In genomic region chrX:98077440-98077839, GRCh38 we compare ENCODE assay signal across 38 cellular contexts.
"Had no signal": no experiment of that assay in that cellular context is flagged by ENCODE, and none has a peak within 500 bp of the region (broad histone marks: within the 10 kb centered on the region; RNA-seq: fewer than 3 reads in every experiment).

No MANE protein-coding gene starts in this region.

- H3K4me3 ChIP-seq: adrenal gland, ascending aorta, body of pancreas, breast epithelium, cardiac muscle cell had no signal

- H3K36me3 Mint-ChIP-seq: activated naive CD4-positive, alpha-beta T cell treated with anti-CD3 and anti-CD28 coated beads, Interleukin-2, amount 10 ng/mL, durations not matched to agents 7 days and 5 days; activated naive CD4-positive, alpha-beta T cell treated with anti-CD3 and anti-CD28 coated beads, Interleukin-2, amount 50 U/mL, for 24 hours; activated naive CD4-positive, alpha-beta T cell treated with anti-CD3 and anti-CD28 coated beads, Interleukin-2, amount 50 U/mL, for 72 hours; activated naive CD8-positive, alpha-beta T cell; activated naive CD8-positive, alpha-beta T cell treated with anti-CD3 and anti-CD28 coated beads for 36 hours; activated naive CD8-positive, alpha-beta T cell treated with anti-CD3 and anti-CD28 coated beads, Interleukin-2, amount 10 ng/mL, durations not matched to agents 7 days and 5 days; brain had no signal

- H3K27me3 ChIP-seq: adrenal gland, ascending aorta, body of pancreas, brain microvascular endothelial cell, cardiac muscle cell had no signal

- H3K4me3 Mint-ChIP-seq: activated naive CD4-positive, alpha-beta T cell treated with anti-CD3 and anti-CD28 coated beads for 36 hours; activated naive CD4-positive, alpha-beta T cell treated with anti-CD3 and anti-CD28 coated beads, Interleukin-2, amount 10 ng/mL, durations not matched to agents 7 days and 5 days; activated naive CD4-positive, alpha-beta T cell treated with anti-CD3 and anti-CD28 coated beads, Interleukin-2, amount 50 U/mL, for 24 hours; activated naive CD8-positive, alpha-beta T cell; activated naive CD8-positive, alpha-beta T cell treated with anti-CD3 and anti-CD28 coated beads for 36 hours; activated naive CD8-positive, alpha-beta T cell treated with anti-CD3 and anti-CD28 coated beads, Interleukin-2, amount 10 ng/mL, durations not matched to agents 7 days and 5 days; activated naive CD8-positive, alpha-beta T cell treated with anti-CD3 and anti-CD28 coated beads, Interleukin-2, amount 50 U/mL, for 24 hours; activated T-cell treated with anti-CD3 and anti-CD28 coated beads, Interleukin-2, amount 50 U/mL, for 24 hours; activated T-cell treated with anti-CD3 and anti-CD28 coated beads, Interleukin-2, amount 50 U/mL, for 4 hours; activated T-cell treated with anti-CD3 and anti-CD28 coated beads, Interleukin-2, amount 50 U/mL, for 72 hours; activated T-helper 1 cell treated with anti-CD3 and anti-CD28 coated beads, Interleukin-12 subunit alpha, Interleukin-12 subunit beta, Interleukin-2, Interleukin-4 antibody, amounts not matched to agents 30 ng/mL and 10 ng/mL and 1 ng/mL, durations not matched to agents 14 hours and 24 hours and 36 hours; activated T-helper 17 cell treated with anti-CD3 and anti-CD28 coated beads, Interleukin-2, amount 50 U/mL, for 72 hours; brain; central memory CD8-positive, alpha-beta T cell had no signal

- DNase-seq: activated effector memory CD4-positive, alpha-beta T cell treated with anti-CD3 and anti-CD28 coated beads, Interleukin-2, amount 50 U/mL, for 16 hours; activated effector memory CD4-positive, alpha-beta T cell treated with Interleukin-2 at 50 U/mL for 16 hours; activated gamma-delta T cell; activated gamma-delta T cell treated with Interleukin-2 at 50 U/mL for 16 hours; activated naive CD4-positive, alpha-beta T cell; activated naive CD4-positive, alpha-beta T cell treated with anti-CD3 and anti-CD28 coated beads for 36 hours; activated naive CD4-positive, alpha-beta T cell treated with anti-CD3 and anti-CD28 coated beads, Interleukin-2, amount 10 ng/mL, durations not matched to agents 7 days and 5 days; activated naive CD4-positive, alpha-beta T cell treated with anti-CD3 and anti-CD28 coated beads, Interleukin-2, amount 50 U/mL, for 16 hours; activated naive CD4-positive, alpha-beta T cell treated with Interleukin-2 at 50 U/mL for 16 hours; activated naive CD8-positive, alpha-beta T cell treated with anti-CD3 and anti-CD28 coated beads for 36 hours; activated naive CD8-positive, alpha-beta T cell treated with anti-CD3 and anti-CD28 coated beads, Interleukin-2, amount 10 ng/mL, durations not matched to agents 7 days and 5 days; activated naive CD8-positive, alpha-beta T cell treated with anti-CD3 and anti-CD28 coated beads, Interleukin-2, amount 50 U/mL, for 24 hours; activated T-cell treated with anti-CD3 and anti-CD28 coated beads, Interleukin-2, amount 50 U/mL, for 24 hours; activated T-cell treated with anti-CD3 and anti-CD28 coated beads, Interleukin-2, amount 50 U/mL, for 4 hours; activated T-cell treated with anti-CD3 and anti-CD28 coated beads, Interleukin-2, amount 50 U/mL, for 48 hours; activated T-cell treated with anti-CD3 and anti-CD28 coated beads, Interleukin-2, amount 50 U/mL, for 72 hours; adrenal gland; amniotic stem cell; amygdala; anterior cingulate cortex; aorta; body of pancreas; brain microvascular endothelial cell; caudate nucleus; central memory CD4-positive, alpha-beta T cell; cerebellar nuclear complex had no signal

- H3K9me3 ChIP-seq: adrenal gland, ascending aorta, body of pancreas, breast epithelium had no signal

- H3K36me3 ChIP-seq: adrenal gland, ascending aorta, brain microvascular endothelial cell, breast epithelium, cardiac muscle cell had no signal

- H3K27ac ChIP-seq: adrenal gland, ascending aorta, body of pancreas, brain microvascular endothelial cell, breast epithelium, cardiac muscle cell had no signal

- H3K27me3 Mint-ChIP-seq: activated naive CD4-positive, alpha-beta T cell treated with anti-CD3 and anti-CD28 coated beads, Interleukin-2, amount 10 ng/mL, durations not matched to agents 7 days and 5 days; activated naive CD4-positive, alpha-beta T cell treated with anti-CD3 and anti-CD28 coated beads, Interleukin-2, amount 50 U/mL, for 24 hours; activated naive CD8-positive, alpha-beta T cell; activated naive CD8-positive, alpha-beta T cell treated with anti-CD3 and anti-CD28 coated beads for 36 hours; activated naive CD8-positive, alpha-beta T cell treated with anti-CD3 and anti-CD28 coated beads, Interleukin-2, amount 10 ng/mL, durations not matched to agents 7 days and 5 days; activated naive CD8-positive, alpha-beta T cell treated with anti-CD3 and anti-CD28 coated beads, Interleukin-2, amount 50 U/mL, for 24 hours; activated T-helper 17 cell treated with anti-CD3 and anti-CD28 coated beads, Interleukin-2, amount 50 U/mL, for 72 hours; central memory CD8-positive, alpha-beta T cell had no signal

- H3K27ac Mint-ChIP-seq: activated naive CD4-positive, alpha-beta T cell treated with anti-CD3 and anti-CD28 coated beads for 36 hours; activated naive CD4-positive, alpha-beta T cell treated with anti-CD3 and anti-CD28 coated beads, Interleukin-2, amount 10 ng/mL, durations not matched to agents 7 days and 5 days; activated naive CD4-positive, alpha-beta T cell treated with anti-CD3 and anti-CD28 coated beads, Interleukin-2, amount 50 U/mL, for 24 hours; activated naive CD4-positive, alpha-beta T cell treated with anti-CD3 and anti-CD28 coated beads, Interleukin-2, amount 50 U/mL, for 72 hours; activated naive CD8-positive, alpha-beta T cell; activated naive CD8-positive, alpha-beta T cell treated with anti-CD3 and anti-CD28 coated beads for 36 hours; activated naive CD8-positive, alpha-beta T cell treated with anti-CD3 and anti-CD28 coated beads, Interleukin-2, amount 10 ng/mL, durations not matched to agents 7 days and 5 days; activated naive CD8-positive, alpha-beta T cell treated with anti-CD3 and anti-CD28 coated beads, Interleukin-2, amount 50 U/mL, for 24 hours; activated T-cell treated with anti-CD3 and anti-CD28 coated beads, Interleukin-2, amount 50 U/mL, for 24 hours; activated T-cell treated with anti-CD3 and anti-CD28 coated beads, Interleukin-2, amount 50 U/mL, for 72 hours; activated T-helper 1 cell treated with anti-CD3 and anti-CD28 coated beads, Interleukin-12 subunit alpha, Interleukin-12 subunit beta, Interleukin-2, Interleukin-4 antibody, amounts not matched to agents 30 ng/mL and 10 ng/mL and 1 ng/mL, durations not matched to agents 14 hours and 24 hours and 36 hours; activated T-helper 17 cell treated with anti-CD3 and anti-CD28 coated beads, Interleukin-2, amount 50 U/mL, for 72 hours; activated T-helper 2 cell treated with anti-CD3 and anti-CD28 coated beads, Interferon-gamma antibody, Interleukin-2, Interleukin-4, amounts not matched to agents 10 μg/mL and 5 μg/mL and 100 μg/mL, durations not matched to agents 14 hours and 24 hours and 36 hours; brain had no signal

- H3K9me3 Mint-ChIP-seq: activated naive CD4-positive, alpha-beta T cell treated with anti-CD3 and anti-CD28 coated beads for 36 hours; activated naive CD4-positive, alpha-beta T cell treated with anti-CD3 and anti-CD28 coated beads, Interleukin-2, amount 50 U/mL, for 24 hours; activated naive CD8-positive, alpha-beta T cell treated with anti-CD3 and anti-CD28 coated beads, Interleukin-2, amount 10 ng/mL, durations not matched to agents 7 days and 5 days; activated naive CD8-positive, alpha-beta T cell treated with anti-CD3 and anti-CD28 coated beads, Interleukin-2, amount 50 U/mL, for 24 hours; activated T-helper 17 cell treated with anti-CD3 and anti-CD28 coated beads, Interleukin-2, amount 50 U/mL, for 72 hours had no signal

- FAIRE-seq: bronchial epithelial cell had no signal

- H3K4me1 ChIP-seq: adrenal gland, ascending aorta, body of pancreas, breast epithelium had no signal

- H3K4me1 Mint-ChIP-seq: activated naive CD4-positive, alpha-beta T cell treated with anti-CD3 and anti-CD28 coated beads, Interleukin-2, amount 10 ng/mL, durations not matched to agents 7 days and 5 days; activated naive CD4-positive, alpha-beta T cell treated with anti-CD3 and anti-CD28 coated beads, Interleukin-2, amount 50 U/mL, for 24 hours; activated naive CD8-positive, alpha-beta T cell treated with anti-CD3 and anti-CD28 coated beads for 36 hours; activated naive CD8-positive, alpha-beta T cell treated with anti-CD3 and anti-CD28 coated beads, Interleukin-2, amount 10 ng/mL, durations not matched to agents 7 days and 5 days; activated naive CD8-positive, alpha-beta T cell treated with anti-CD3 and anti-CD28 coated beads, Interleukin-2, amount 50 U/mL, for 24 hours; activated T-helper 17 cell treated with anti-CD3 and anti-CD28 coated beads, Interleukin-2, amount 50 U/mL, for 72 hours; central memory CD8-positive, alpha-beta T cell had no signal

- ATAC-seq: activated naive CD4-positive, alpha-beta T cell treated with anti-CD3 and anti-CD28 coated beads, Interleukin-2, amount 50 U/mL, for 72 hours; activated naive CD8-positive, alpha-beta T cell treated with anti-CD3 and anti-CD28 coated beads, Interleukin-2, amount 50 U/mL, for 24 hours; activated T-cell treated with anti-CD3 and anti-CD28 coated beads, Interleukin-2, amount 50 U/mL, for 4 hours; activated T-cell treated with anti-CD3 and anti-CD28 coated beads, Interleukin-2, amount 50 U/mL, for 72 hours; activated T-helper 17 cell treated with anti-CD3 and anti-CD28 coated beads, Interleukin-2, amount 50 U/mL, for 72 hours; body of pancreas had no signal
